16 cellular contexts compared by ENCODE assay signal in the genomic region with DNA sequence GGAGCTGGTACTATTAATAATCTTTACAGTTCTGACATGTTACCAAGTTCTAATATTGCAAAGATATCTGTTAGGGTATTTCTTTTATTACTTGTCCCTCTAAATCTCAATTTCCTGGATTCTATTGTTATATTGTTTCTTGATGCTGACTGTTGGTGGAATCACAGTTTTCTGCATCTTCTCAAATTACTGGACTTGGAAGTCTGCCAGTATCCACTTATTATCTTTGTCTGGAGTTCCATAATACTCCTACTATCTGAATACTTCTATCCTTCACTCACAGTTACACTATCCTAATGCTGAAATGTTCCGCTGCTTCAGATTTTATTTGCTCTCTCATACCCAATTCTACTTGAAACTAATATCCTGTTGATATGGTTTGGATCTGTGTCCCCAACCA.
"Had no signal": no experiment of that assay in that cellular context is flagged by ENCODE, and none has a peak within 500 bp of the region (broad histone marks: within the 10 kb centered on the region; RNA-seq: fewer than 3 reads in every experiment).

No MANE protein-coding gene starts in this region.

- DNase-seq: activated CD4-positive, alpha-beta memory T cell treated with anti-CD3 and anti-CD28 coated beads, Interleukin-2, amount 10 ng/mL, durations not matched to agents 7 days and 5 days; activated CD4-positive, alpha-beta T cell treated with anti-CD3 and anti-CD28 coated beads, Interleukin-2, amount 10 ng/mL, durations not matched to agents 24 days and 14 days; activated effector memory CD4-positive, alpha-beta T cell treated with anti-CD3 and anti-CD28 coated beads, Interleukin-2, amount 50 U/mL, for 16 hours; activated naive CD4-positive, alpha-beta T cell treated with anti-CD3 and anti-CD28 coated beads, Interleukin-2, amount 50 U/mL, for 16 hours; activated naive CD8-positive, alpha-beta T cell treated with anti-CD3 and anti-CD28 coated beads, Interleukin-2, amount 50 U/mL, for 24 hours; cerebellar nuclear complex; kidney; lower lobe of right lung; naive B cell; nucleus accumbens; right cardiac atrium; stimulated activated CD4-positive, alpha-beta T cell treated with anti-CD3 and anti-CD28 coated beads, Interleukin-4, amount 100 ng/mL, for 24 hours; stimulated activated naive CD8-positive, alpha-beta T cell treated with anti-CD3 and anti-CD28 coated beads, Interleukin-15, Interleukin-2, amounts not matched to agents 100 U/mL and 50 U/mL, for 24 hours; upper lobe of left lung had no signal

- ATAC-seq: activated CD4-positive, CD25-positive, alpha-beta regulatory T cell treated with anti-CD3 and anti-CD28 coated beads, Interleukin-2, amount 50 U/mL, for 24 hours; activated naive CD8-positive, alpha-beta T cell treated with anti-CD3 and anti-CD28 coated beads, Interleukin-2, amount 50 U/mL, for 24 hours; left lobe of liver; lower lobe of right lung; right cardiac atrium; stimulated activated naive CD8-positive, alpha-beta T cell treated with anti-CD3 and anti-CD28 coated beads, Interleukin-15, Interleukin-2, amounts not matched to agents 100 U/mL and 50 U/mL, for 24 hours had no signal
